ENCODE assay signal across 13 cellular contexts in genomic region chr17:20203761-20204263, GRCh38.
DNase-seq lines count a peak whose midpoint lies in the region; ATAC-seq and TF ChIP-seq lines count a peak whose summit lies in the region.
"Had no signal": no experiment of that assay in that cellular context is flagged by ENCODE, and none has a peak within 500 bp of the region (broad histone marks: within the 10 kb centered on the region; RNA-seq: fewer than 3 reads in every experiment).

No MANE protein-coding gene starts in this region.

- peaks cover 91% of the 10 kb centered on the region for H3K4me1 Mint-ChIP-seq in chondrocyte (ENCODE audit: low read depth)
- peaks cover 5% of the 10 kb centered on the region for H3K4me1 Mint-ChIP-seq in activated CD4-positive, alpha-beta T cell treated with anti-CD3 and anti-CD28 coated beads, Interleukin-2, amount 10 ng/mL, durations not matched to agents 7 days and 5 days

- H3K9me3 Mint-ChIP-seq in chondrocyte (ENCODE audit: low read depth) = peaks cover under 1% of the 10 kb centered on the region
- H3K9me3 Mint-ChIP-seq in activated CD4-positive, alpha-beta T cell treated with anti-CD3 and anti-CD28 coated beads, Interleukin-2, amount 10 ng/mL, durations not matched to agents 7 days and 5 days = no peaks in the 10 kb centered on the region

- ATAC-seq in GM21367 (IDR thresholded peaks at IDR 0.05; ENCODE audit: unreplicated experiment) = no peak

- no peak overlapping the region for H3K4me3 Mint-ChIP-seq in chondrocyte (ENCODE audit: unreplicated experiment)
- H3K4me3 Mint-ChIP-seq in activated CD4-positive, alpha-beta T cell treated with anti-CD3 and anti-CD28 coated beads, Interleukin-2, amount 10 ng/mL, durations not matched to agents 7 days and 5 days = no peak overlapping the region
- H3K4me3 Mint-ChIP-seq: HFFc6 had no signal

- TF ChIP-seq CTCF in GM06990 (IDR thresholded peaks at IDR 0.05; ENCODE audit: insufficient read depth, low read length, poor library complexity, severe bottlenecking) = no peak
- no peak for TF ChIP-seq CTCF in chondrocyte (IDR thresholded peaks at IDR 0.05)
- no peak for TF ChIP-seq CTCF in osteoblast (IDR thresholded peaks at IDR 0.05; ENCODE audit: extremely low read depth, low read depth, low read length)

- peak overlapping the region; percentile 41 for H3K27ac ChIP-seq in osteoblast (ENCODE audit: low read depth, low read length)
- H3K27ac ChIP-seq: RWPE1, VCaP had no signal

- no peak overlapping the region for H3K4me3 ChIP-seq in GM06990 (replicated peaks; ENCODE audit: low read depth, low read length)
- H3K4me3 ChIP-seq in osteoblast (ENCODE audit: insufficient read depth, low read length) = no peak overlapping the region
- H3K4me3 ChIP-seq: MG63, skin epidermis had no signal

- CTCF ChIA-PET in activated CD4-positive, alpha-beta T cell treated with anti-CD3 and anti-CD28 coated beads, Interleukin-2, amount 10 ng/mL, durations not matched to agents 7 days and 5 days (lab: Charles Lee) = no interaction called here

- peaks cover 6% of the 10 kb centered on the region for H3K36me3 Mint-ChIP-seq in chondrocyte (ENCODE audit: low read depth)
- no peaks in the 10 kb centered on the region for H3K36me3 Mint-ChIP-seq in activated CD4-positive, alpha-beta T cell treated with anti-CD3 and anti-CD28 coated beads, Interleukin-2, amount 10 ng/mL, durations not matched to agents 7 days and 5 days (ENCODE audit: low read depth)

- H4K20me1 ChIP-seq in osteoblast (ENCODE audit: insufficient read depth, low read length) = no peaks in the 10 kb centered on the region

- H3K27ac Mint-ChIP-seq in chondrocyte (ENCODE audit: unreplicated experiment) = peak overlapping the region; percentile 89
- H3K27ac Mint-ChIP-seq in activated CD4-positive, alpha-beta T cell treated with anti-CD3 and anti-CD28 coated beads, Interleukin-2, amount 10 ng/mL, durations not matched to agents 7 days and 5 days = no peak overlapping the region
- H3K27ac Mint-ChIP-seq: HFFc6 had no signal

- peaks cover 68% of the 10 kb centered on the region for H3K4me1 ChIP-seq in osteoblast (ENCODE audit: insufficient read depth, low read length)

- H3K27me3 Mint-ChIP-seq in chondrocyte (ENCODE audit: low read depth) = no peaks in the 10 kb centered on the region
- H3K27me3 Mint-ChIP-seq in activated CD4-positive, alpha-beta T cell treated with anti-CD3 and anti-CD28 coated beads, Interleukin-2, amount 10 ng/mL, durations not matched to agents 7 days and 5 days = no peaks in the 10 kb centered on the region

- POLR2A ChIA-PET in activated CD4-positive, alpha-beta T cell treated with anti-CD3 and anti-CD28 coated beads, Interleukin-2, amount 10 ng/mL, durations not matched to agents 7 days and 5 days (lab: Charles Lee) = no interaction called here

- DNase-seq in GM06990 (ENCODE audit: extremely low read depth, insufficient read length) = peak; percentile 28
- DNase-seq in M059J (ENCODE audit: low read depth) = peak; percentile 77
- DNase-seq in chondrocyte (ENCODE audit: low spot score) = no peak
- no peak for DNase-seq in osteoblast (ENCODE audit: insufficient read length, low spot score, missing footprints)
- DNase-seq in NCI-H1694 treated with DMSO at 0.1 percent for 48 hours (lab: John Stamatoyannopoulos, UW) = no peak
- no peak for DNase-seq in activated CD4-positive, alpha-beta T cell treated with anti-CD3 and anti-CD28 coated beads, Interleukin-2, amount 10 ng/mL, durations not matched to agents 7 days and 5 days
- no peak for DNase-seq in OCI-M2 (lab: John Stamatoyannopoulos, UW; ENCODE audit: unreplicated experiment)
- DNase-seq: HFFc6, MG63 had no signal

- no peak overlapping the region for H2AFZ ChIP-seq in osteoblast (ENCODE audit: low read length)

- H3K9me3 ChIP-seq in osteoblast (ENCODE audit: low read depth, low read length) = no peaks in the 10 kb centered on the region
- H3K9me3 ChIP-seq: MG63 had no signal

- H3K36me3 ChIP-seq in GM06990 (ENCODE audit: control insufficient read depth, insufficient read depth, low read length) = no peaks in the 10 kb centered on the region
- H3K36me3 ChIP-seq in osteoblast (ENCODE audit: insufficient read depth, low read length) = peaks cover 8% of the 10 kb centered on the region
- H3K36me3 ChIP-seq: MG63 had no signal

- H3K4me2 ChIP-seq in osteoblast (ENCODE audit: insufficient read depth, low read length) = peak overlapping the region; percentile 38

- H3K79me2 ChIP-seq in osteoblast (ENCODE audit: insufficient read depth, low read length) = peaks cover 31% of the 10 kb centered on the region

- no peaks in the 10 kb centered on the region; the same call in 1 of the 2 replicates for H3K27me3 ChIP-seq in GM06990 (replicated peaks; ENCODE audit: control insufficient read depth, insufficient read depth, low read length)
- no peaks in the 10 kb centered on the region for H3K27me3 ChIP-seq in osteoblast (ENCODE audit: insufficient read depth, low read length)
- H3K27me3 ChIP-seq: MG63 had no signal

Comparison
In these comparisons a context has a peak if more than half of its experiments do, and no peak if none do; other contexts are left out.
1. DNase-seq: peak in GM06990 (single experiment) and M059J (single experiment); none in chondrocyte (single experiment), osteoblast (single experiment), NCI-H1694 treated with DMSO at 0.1 percent for 48 hours (single experiment), activated CD4-positive, alpha-beta T cell treated with anti-CD3 and anti-CD28 coated beads, Interleukin-2, amount 10 ng/mL, durations not matched to agents 7 days and 5 days (single experiment) and OCI-M2 (single experiment).